Comparison of ENCODE assay signal across 1 cellular context in the genomic region with DNA sequence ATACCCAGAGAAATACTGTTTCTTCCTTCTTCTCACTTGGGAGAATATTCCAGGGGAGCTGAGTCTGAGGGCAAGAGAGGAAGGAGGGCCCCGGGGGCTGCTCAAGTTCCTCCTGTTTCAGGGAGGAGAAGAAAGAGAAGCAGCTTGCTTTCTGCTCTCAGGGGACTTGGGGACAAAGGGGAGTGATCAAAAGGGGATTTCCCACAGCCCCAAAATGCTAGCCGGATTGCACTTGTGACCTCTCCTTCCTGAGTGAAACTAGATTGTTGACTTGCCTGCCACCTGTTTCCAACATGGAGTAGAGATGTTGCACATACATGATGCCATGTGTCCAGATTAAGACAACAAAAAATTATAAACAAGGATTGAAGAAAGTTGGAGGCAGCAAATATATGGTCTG.
A peak's percentile ranks its signal among the peaks of the same experiment; 100 is the strongest.
TF ChIP-seq lines count a peak whose summit lies in the region.

No MANE protein-coding gene starts in this region.

TF ChIP-seq in GM12878, 131 proteins besides CTCF, POLR2A, EP300 and RAD21 (continued from another document and continues in another):
- TF ChIP-seq, protein P1, sequence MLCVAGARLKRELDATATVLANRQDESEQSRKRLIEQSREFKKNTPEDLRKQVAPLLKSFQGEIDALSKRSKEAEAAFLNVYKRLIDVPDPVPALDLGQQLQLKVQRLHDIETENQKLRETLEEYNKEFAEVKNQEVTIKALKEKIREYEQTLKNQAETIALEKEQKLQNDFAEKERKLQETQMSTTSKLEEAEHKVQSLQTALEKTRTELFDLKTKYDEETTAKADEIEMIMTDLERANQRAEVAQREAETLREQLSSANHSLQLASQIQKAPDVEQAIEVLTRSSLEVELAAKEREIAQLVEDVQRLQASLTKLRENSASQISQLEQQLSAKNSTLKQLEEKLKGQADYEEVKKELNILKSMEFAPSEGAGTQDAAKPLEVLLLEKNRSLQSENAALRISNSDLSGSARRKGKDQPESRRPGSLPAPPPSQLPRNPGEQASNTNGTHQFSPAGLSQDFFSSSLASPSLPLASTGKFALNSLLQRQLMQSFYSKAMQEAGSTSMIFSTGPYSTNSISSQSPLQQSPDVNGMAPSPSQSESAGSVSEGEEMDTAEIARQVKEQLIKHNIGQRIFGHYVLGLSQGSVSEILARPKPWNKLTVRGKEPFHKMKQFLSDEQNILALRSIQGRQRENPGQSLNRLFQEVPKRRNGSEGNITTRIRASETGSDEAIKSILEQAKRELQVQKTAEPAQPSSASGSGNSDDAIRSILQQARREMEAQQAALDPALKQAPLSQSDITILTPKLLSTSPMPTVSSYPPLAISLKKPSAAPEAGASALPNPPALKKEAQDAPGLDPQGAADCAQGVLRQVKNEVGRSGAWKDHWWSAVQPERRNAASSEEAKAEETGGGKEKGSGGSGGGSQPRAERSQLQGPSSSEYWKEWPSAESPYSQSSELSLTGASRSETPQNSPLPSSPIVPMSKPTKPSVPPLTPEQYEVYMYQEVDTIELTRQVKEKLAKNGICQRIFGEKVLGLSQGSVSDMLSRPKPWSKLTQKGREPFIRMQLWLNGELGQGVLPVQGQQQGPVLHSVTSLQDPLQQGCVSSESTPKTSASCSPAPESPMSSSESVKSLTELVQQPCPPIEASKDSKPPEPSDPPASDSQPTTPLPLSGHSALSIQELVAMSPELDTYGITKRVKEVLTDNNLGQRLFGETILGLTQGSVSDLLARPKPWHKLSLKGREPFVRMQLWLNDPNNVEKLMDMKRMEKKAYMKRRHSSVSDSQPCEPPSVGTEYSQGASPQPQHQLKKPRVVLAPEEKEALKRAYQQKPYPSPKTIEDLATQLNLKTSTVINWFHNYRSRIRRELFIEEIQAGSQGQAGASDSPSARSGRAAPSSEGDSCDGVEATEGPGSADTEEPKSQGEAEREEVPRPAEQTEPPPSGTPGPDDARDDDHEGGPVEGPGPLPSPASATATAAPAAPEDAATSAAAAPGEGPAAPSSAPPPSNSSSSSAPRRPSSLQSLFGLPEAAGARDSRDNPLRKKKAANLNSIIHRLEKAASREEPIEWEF (IDR thresholded peaks at IDR 0.05; ENCODE audit: insufficient replicate concordance, low read depth, low read length) = peak; percentile 92
- TF ChIP-seq RELA (IDR thresholded peaks at IDR 0.05; ENCODE audit: borderline replicate concordance, partially characterized antibody) = peak; percentile 98
- TF ChIP-seq SIN3A (IDR thresholded peaks at IDR 0.05; ENCODE audit: low read depth, low read length) = no peak
- peak; percentile 84; the same call in 1 of the 2 replicates for TF ChIP-seq NBN (IDR thresholded peaks at IDR 0.05)
- TF ChIP-seq TAF1 (IDR thresholded peaks at IDR 0.05; ENCODE audit: borderline replicate concordance, low read depth, low read length) = peak; percentile 76; the same call in 1 of the 2 replicates
- peak; percentile 49 for TF ChIP-seq KLF5 (IDR thresholded peaks at IDR 0.05; ENCODE audit: partially characterized antibody)
- TF ChIP-seq KDM1A (IDR thresholded peaks at IDR 0.05; ENCODE audit: borderline replicate concordance) = no peak
- TF ChIP-seq TBL1XR1 (IDR thresholded peaks at IDR 0.05; ENCODE audit: low read depth, low read length) = peak; percentile 67; the same call in 1 of the 2 replicates
- peak; percentile 76; the same call in 1 of the 2 replicates for TF ChIP-seq CBFB (IDR thresholded peaks at IDR 0.05; ENCODE audit: low read depth)
- TF ChIP-seq SPI1 (IDR thresholded peaks at IDR 0.05; ENCODE audit: borderline replicate concordance, insufficient read depth, low read depth, low read length) = peak; percentile 14; the same call in 1 of the 2 replicates
- peak; percentile 94 for TF ChIP-seq NFIC (IDR thresholded peaks at IDR 0.05; ENCODE audit: low read depth, low read length)
- TF ChIP-seq SMARCA5 (IDR thresholded peaks at IDR 0.05) = no peak
- TF ChIP-seq FOS (IDR thresholded peaks at IDR 0.05; ENCODE audit: borderline replicate concordance, extremely low read depth, insufficient read length) = no peak
- TF ChIP-seq RBBP5 (conservative IDR thresholded peaks at IDR 0.05) = 0 out of 2 replicates have a peak, but pooled peaks have one; percentile 9
- no peak for TF ChIP-seq GABPA (IDR thresholded peaks at IDR 0.05; ENCODE audit: low read depth)
- no peak for TF ChIP-seq ZNF384 (IDR thresholded peaks at IDR 0.05; ENCODE audit: borderline replicate concordance, low read depth, low read length)
- TF ChIP-seq CBX5 (IDR thresholded peaks at IDR 0.05; ENCODE audit: low read depth) = peak; percentile 31; the same call in 1 of the 2 replicates
- TF ChIP-seq NR2C2 (IDR thresholded peaks at IDR 0.05; ENCODE audit: borderline replicate concordance, control insufficient read depth, insufficient read length, low read depth) = no peak
- TF ChIP-seq, protein P2, sequence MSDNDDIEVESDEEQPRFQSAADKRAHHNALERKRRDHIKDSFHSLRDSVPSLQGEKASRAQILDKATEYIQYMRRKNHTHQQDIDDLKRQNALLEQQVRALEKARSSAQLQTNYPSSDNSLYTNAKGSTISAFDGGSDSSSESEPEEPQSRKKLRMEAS (IDR thresholded peaks at IDR 0.05; ENCODE audit: low read depth, low read length) = 0 out of 2 replicates have a peak, but pooled peaks have one; percentile 14
- peak; percentile 97 for TF ChIP-seq EED (IDR thresholded peaks at IDR 0.05; ENCODE audit: low read depth)
- peak; percentile 71 for TF ChIP-seq DPF2 (IDR thresholded peaks at IDR 0.05)
- TF ChIP-seq CREB1 (IDR thresholded peaks at IDR 0.05; ENCODE audit: low read depth) = 0 out of 2 replicates have a peak, but pooled peaks have one; percentile 59
- peak; percentile 98 for TF ChIP-seq IKZF2 (IDR thresholded peaks at IDR 0.05)
- TF ChIP-seq TCF12 (IDR thresholded peaks at IDR 0.05; ENCODE audit: low read depth, low read length) = peak; percentile 97
- peak; percentile 90 for TF ChIP-seq BCL11A (IDR thresholded peaks at IDR 0.05; ENCODE audit: low read depth, low read length)
- peak in 1 of 2 experiments; percentile 52; a peak in 2 of 4 replicates for TF ChIP-seq BHLHE40 (IDR thresholded peaks at IDR 0.05; ENCODE audit: borderline replicate concordance in 1 of 2, low read depth in 2 of 2, low read length in 1 of 2)
- peak; percentile 35 for TF ChIP-seq SMAD1 (IDR thresholded peaks at IDR 0.05; ENCODE audit: low read depth, partially characterized antibody)
- peak; percentile 56; the same call in 1 of the 2 replicates for TF ChIP-seq RB1 (IDR thresholded peaks at IDR 0.05; ENCODE audit: borderline replicate concordance)
- TF ChIP-seq MXI1 (IDR thresholded peaks at IDR 0.05; ENCODE audit: low read depth, low read length) = peak; percentile 68; the same call in 1 of the 2 replicates
- peak; percentile 80 for TF ChIP-seq TCF7 (IDR thresholded peaks at IDR 0.05; ENCODE audit: borderline replicate concordance)
- TF ChIP-seq EGR1 (IDR thresholded peaks at IDR 0.05; ENCODE audit: borderline replicate concordance in 1 of 2, low read depth in 2 of 2, low read length in 2 of 2) = no peak
- peak; percentile 70; the same call in 1 of the 2 replicates for TF ChIP-seq MEF2A (IDR thresholded peaks at IDR 0.05; ENCODE audit: insufficient read depth, low read depth, low read length)
- peak; percentile 96 for TF ChIP-seq MTA3 (IDR thresholded peaks at IDR 0.05; ENCODE audit: borderline replicate concordance, low read length)
- peak; percentile 92 for TF ChIP-seq TCF3 (IDR thresholded peaks at IDR 0.05; ENCODE audit: borderline replicate concordance, insufficient read depth, low read depth, low read length)
- TF ChIP-seq LARP7 (IDR thresholded peaks at IDR 0.05) = no peak
- TF ChIP-seq, protein P3, sequence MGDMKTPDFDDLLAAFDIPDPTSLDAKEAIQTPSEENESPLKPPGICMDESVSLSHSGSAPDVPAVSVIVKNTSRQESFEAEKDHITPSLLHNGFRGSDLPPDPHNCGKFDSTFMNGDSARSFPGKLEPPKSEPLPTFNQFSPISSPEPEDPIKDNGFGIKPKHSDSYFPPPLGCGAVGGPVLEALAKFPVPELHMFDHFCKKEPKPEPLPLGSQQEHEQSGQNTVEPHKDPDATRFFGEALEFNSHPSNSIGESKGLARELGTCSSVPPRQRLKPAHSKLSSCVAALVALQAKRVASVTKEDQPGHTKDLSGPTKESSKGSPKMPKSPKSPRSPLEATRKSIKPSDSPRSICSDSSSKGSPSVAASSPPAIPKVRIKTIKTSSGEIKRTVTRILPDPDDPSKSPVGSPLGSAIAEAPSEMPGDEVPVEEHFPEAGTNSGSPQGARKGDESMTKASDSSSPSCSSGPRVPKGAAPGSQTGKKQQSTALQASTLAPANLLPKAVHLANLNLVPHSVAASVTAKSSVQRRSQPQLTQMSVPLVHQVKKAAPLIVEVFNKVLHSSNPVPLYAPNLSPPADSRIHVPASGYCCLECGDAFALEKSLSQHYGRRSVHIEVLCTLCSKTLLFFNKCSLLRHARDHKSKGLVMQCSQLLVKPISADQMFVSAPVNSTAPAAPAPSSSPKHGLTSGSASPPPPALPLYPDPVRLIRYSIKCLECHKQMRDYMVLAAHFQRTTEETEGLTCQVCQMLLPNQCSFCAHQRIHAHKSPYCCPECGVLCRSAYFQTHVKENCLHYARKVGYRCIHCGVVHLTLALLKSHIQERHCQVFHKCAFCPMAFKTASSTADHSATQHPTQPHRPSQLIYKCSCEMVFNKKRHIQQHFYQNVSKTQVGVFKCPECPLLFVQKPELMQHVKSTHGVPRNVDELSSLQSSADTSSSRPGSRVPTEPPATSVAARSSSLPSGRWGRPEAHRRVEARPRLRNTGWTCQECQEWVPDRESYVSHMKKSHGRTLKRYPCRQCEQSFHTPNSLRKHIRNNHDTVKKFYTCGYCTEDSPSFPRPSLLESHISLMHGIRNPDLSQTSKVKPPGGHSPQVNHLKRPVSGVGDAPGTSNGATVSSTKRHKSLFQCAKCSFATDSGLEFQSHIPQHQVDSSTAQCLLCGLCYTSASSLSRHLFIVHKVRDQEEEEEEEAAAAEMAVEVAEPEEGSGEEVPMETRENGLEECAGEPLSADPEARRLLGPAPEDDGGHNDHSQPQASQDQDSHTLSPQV (IDR thresholded peaks at IDR 0.05) = peak; percentile 77; the same call in 1 of the 2 replicates
- TF ChIP-seq RUNX3 (IDR thresholded peaks at IDR 0.05; ENCODE audit: low read length) = peak; percentile 93
- TF ChIP-seq MEF2B (IDR thresholded peaks at IDR 0.05; ENCODE audit: partially characterized antibody, poor library complexity, severe bottlenecking) = peak; percentile 99
- TF ChIP-seq, protein P4, sequence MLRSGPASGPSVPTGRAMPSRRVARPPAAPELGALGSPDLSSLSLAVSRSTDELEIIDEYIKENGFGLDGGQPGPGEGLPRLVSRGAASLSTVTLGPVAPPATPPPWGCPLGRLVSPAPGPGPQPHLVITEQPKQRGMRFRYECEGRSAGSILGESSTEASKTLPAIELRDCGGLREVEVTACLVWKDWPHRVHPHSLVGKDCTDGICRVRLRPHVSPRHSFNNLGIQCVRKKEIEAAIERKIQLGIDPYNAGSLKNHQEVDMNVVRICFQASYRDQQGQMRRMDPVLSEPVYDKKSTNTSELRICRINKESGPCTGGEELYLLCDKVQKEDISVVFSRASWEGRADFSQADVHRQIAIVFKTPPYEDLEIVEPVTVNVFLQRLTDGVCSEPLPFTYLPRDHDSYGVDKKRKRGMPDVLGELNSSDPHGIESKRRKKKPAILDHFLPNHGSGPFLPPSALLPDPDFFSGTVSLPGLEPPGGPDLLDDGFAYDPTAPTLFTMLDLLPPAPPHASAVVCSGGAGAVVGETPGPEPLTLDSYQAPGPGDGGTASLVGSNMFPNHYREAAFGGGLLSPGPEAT (IDR thresholded peaks at IDR 0.05; ENCODE audit: low read depth) = peak; percentile 97
- no peak for TF ChIP-seq STAT1 (conservative IDR thresholded peaks at IDR 0.05)
- TF ChIP-seq, protein P5, sequence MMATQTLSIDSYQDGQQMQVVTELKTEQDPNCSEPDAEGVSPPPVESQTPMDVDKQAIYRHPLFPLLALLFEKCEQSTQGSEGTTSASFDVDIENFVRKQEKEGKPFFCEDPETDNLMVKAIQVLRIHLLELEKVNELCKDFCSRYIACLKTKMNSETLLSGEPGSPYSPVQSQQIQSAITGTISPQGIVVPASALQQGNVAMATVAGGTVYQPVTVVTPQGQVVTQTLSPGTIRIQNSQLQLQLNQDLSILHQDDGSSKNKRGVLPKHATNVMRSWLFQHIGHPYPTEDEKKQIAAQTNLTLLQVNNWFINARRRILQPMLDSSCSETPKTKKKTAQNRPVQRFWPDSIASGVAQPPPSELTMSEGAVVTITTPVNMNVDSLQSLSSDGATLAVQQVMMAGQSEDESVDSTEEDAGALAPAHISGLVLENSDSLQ (IDR thresholded peaks at IDR 0.05) = peak; percentile 37; the same call in 1 of the 2 replicates
- TF ChIP-seq, protein P6, sequence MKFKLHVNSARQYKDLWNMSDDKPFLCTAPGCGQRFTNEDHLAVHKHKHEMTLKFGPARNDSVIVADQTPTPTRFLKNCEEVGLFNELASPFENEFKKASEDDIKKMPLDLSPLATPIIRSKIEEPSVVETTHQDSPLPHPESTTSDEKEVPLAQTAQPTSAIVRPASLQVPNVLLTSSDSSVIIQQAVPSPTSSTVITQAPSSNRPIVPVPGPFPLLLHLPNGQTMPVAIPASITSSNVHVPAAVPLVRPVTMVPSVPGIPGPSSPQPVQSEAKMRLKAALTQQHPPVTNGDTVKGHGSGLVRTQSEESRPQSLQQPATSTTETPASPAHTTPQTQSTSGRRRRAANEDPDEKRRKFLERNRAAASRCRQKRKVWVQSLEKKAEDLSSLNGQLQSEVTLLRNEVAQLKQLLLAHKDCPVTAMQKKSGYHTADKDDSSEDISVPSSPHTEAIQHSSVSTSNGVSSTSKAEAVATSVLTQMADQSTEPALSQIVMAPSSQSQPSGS (IDR thresholded peaks at IDR 0.05; ENCODE audit: low read length) = peak; percentile 81
- TF ChIP-seq, protein P7, sequence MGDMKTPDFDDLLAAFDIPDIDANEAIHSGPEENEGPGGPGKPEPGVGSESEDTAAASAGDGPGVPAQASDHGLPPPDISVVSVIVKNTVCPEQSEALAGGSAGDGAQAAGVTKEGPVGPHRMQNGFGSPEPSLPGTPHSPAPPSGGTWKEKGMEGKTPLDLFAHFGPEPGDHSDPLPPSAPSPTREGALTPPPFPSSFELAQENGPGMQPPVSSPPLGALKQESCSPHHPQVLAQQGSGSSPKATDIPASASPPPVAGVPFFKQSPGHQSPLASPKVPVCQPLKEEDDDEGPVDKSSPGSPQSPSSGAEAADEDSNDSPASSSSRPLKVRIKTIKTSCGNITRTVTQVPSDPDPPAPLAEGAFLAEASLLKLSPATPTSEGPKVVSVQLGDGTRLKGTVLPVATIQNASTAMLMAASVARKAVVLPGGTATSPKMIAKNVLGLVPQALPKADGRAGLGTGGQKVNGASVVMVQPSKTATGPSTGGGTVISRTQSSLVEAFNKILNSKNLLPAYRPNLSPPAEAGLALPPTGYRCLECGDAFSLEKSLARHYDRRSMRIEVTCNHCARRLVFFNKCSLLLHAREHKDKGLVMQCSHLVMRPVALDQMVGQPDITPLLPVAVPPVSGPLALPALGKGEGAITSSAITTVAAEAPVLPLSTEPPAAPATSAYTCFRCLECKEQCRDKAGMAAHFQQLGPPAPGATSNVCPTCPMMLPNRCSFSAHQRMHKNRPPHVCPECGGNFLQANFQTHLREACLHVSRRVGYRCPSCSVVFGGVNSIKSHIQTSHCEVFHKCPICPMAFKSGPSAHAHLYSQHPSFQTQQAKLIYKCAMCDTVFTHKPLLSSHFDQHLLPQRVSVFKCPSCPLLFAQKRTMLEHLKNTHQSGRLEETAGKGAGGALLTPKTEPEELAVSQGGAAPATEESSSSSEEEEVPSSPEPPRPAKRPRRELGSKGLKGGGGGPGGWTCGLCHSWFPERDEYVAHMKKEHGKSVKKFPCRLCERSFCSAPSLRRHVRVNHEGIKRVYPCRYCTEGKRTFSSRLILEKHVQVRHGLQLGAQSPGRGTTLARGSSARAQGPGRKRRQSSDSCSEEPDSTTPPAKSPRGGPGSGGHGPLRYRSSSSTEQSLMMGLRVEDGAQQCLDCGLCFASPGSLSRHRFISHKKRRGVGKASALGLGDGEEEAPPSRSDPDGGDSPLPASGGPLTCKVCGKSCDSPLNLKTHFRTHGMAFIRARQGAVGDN (IDR thresholded peaks at IDR 0.05) = peak; percentile 87
